Comparison of ENCODE assay signal across 22 cellular contexts in genomic region chr11:40286137-40286536, GRCh38.
"Had no signal": no experiment of that assay in that cellular context is flagged by ENCODE, and none has a peak within 500 bp of the region (broad histone marks: within the 10 kb centered on the region; RNA-seq: fewer than 3 reads in every experiment).

No MANE protein-coding gene starts in this region.

- H3K4me3 Mint-ChIP-seq: immature natural killer cell; natural killer cell; neural crest cell; stimulated activated effector memory CD8-positive, alpha-beta T cell treated with anti-CD3 and anti-CD28 coated beads, Interleukin-12 subunit alpha, Interleukin-12 subunit beta, amount 100 ng/mL, for 72 hours had no signal

- H3K36me3 Mint-ChIP-seq: immature natural killer cell; natural killer cell; stimulated activated effector memory CD8-positive, alpha-beta T cell treated with anti-CD3 and anti-CD28 coated beads, Interleukin-12 subunit alpha, Interleukin-12 subunit beta, amount 100 ng/mL, for 72 hours had no signal

- ATAC-seq: left colon; left ventricle myocardium superior; natural killer cell; sciatic nerve; stimulated activated effector memory CD8-positive, alpha-beta T cell treated with anti-CD3 and anti-CD28 coated beads, Interleukin-12 subunit alpha, Interleukin-12 subunit beta, amount 100 ng/mL, for 72 hours had no signal

- H2AFZ ChIP-seq: parathyroid adenoma had no signal

- H3K27me3 ChIP-seq: right atrium auricular region, thyroid gland, vagina had no signal

- H3K79me2 ChIP-seq: parathyroid adenoma had no signal

- DNase-seq: cortex of kidney; effector CD4-positive, alpha-beta T cell; immature natural killer cell; islet precursor cell; kidney glomerular epithelial cell; left colon; left ventricle myocardium superior; lower lobe of right lung; natural killer cell; stimulated activated CD4-positive, alpha-beta T cell treated with anti-CD3 and anti-CD28 coated beads, Interleukin-2, amount 100 ng/mL, for 24 hours; stimulated activated CD4-positive, alpha-beta T cell treated with anti-CD3 and anti-CD28 coated beads, Interleukin-4, amount 100 ng/mL, for 24 hours; stimulated activated naive CD4-positive, alpha-beta T cell treated with Interleukin-2 at 50 U/mL for 16 hours; stomach; thyroid gland; trophoblast cell had no signal

- H3K9ac ChIP-seq: parathyroid adenoma had no signal

- H3K27ac Mint-ChIP-seq: immature natural killer cell; natural killer cell; stimulated activated effector memory CD8-positive, alpha-beta T cell treated with anti-CD3 and anti-CD28 coated beads, Interleukin-12 subunit alpha, Interleukin-12 subunit beta, amount 100 ng/mL, for 72 hours had no signal

- H3K27ac ChIP-seq: lower lobe of right lung, parathyroid adenoma, prostate gland, stomach, thyroid gland, vagina had no signal

- H3K36me3 ChIP-seq: lower lobe of right lung, prostate gland, right atrium auricular region, stomach, thyroid gland, vagina had no signal

- H3K9me3 ChIP-seq: lower lobe of right lung, prostate gland, right atrium auricular region, stomach, thyroid gland, vagina had no signal

- H3K4me1 ChIP-seq: parathyroid adenoma, prostate gland, right atrium auricular region, stomach, thyroid gland, vagina had no signal

- H3K4me3 ChIP-seq: lower lobe of right lung, prostate gland, right atrium auricular region, stomach, thyroid gland, vagina had no signal

- H3K9me3 Mint-ChIP-seq: neural crest cell had no signal

- H3K4me1 Mint-ChIP-seq: immature natural killer cell; natural killer cell; stimulated activated effector memory CD8-positive, alpha-beta T cell treated with anti-CD3 and anti-CD28 coated beads, Interleukin-12 subunit alpha, Interleukin-12 subunit beta, amount 100 ng/mL, for 72 hours had no signal
